ENCODE assay signal across 16 cellular contexts in genomic region chr12:111581434-111582132, GRCh38.
"Had no signal": no experiment of that assay in that cellular context is flagged by ENCODE, and none has a peak within 500 bp of the region (broad histone marks: within the 10 kb centered on the region; RNA-seq: fewer than 3 reads in every experiment).

No MANE protein-coding gene starts in this region.

- H3K4me3 Mint-ChIP-seq: T-cell had no signal

- H3K27ac ChIP-seq: adrenal gland, psoas muscle, sigmoid colon, tibial artery, WERI-Rb-1 had no signal

- H3K9me3 ChIP-seq: adrenal gland, psoas muscle, sigmoid colon, tibial artery had no signal

- H3K4me3 ChIP-seq: adrenal gland, psoas muscle, sigmoid colon, tibial artery had no signal

- H3K27me3 ChIP-seq: adrenal gland, sigmoid colon, tibial artery had no signal

- H3K36me3 ChIP-seq: adrenal gland, sigmoid colon had no signal

- ATAC-seq: psoas muscle, T-cell had no signal

- H3K9me3 Mint-ChIP-seq: T-cell had no signal

- H3K27ac Mint-ChIP-seq: T-cell had no signal

- H3K4me1 ChIP-seq: psoas muscle had no signal

- DNase-seq: activated CD4-positive, alpha-beta T cell treated with anti-CD3 and anti-CD28 coated beads for 48 hours; activated naive CD4-positive, alpha-beta T cell treated with anti-CD3 and anti-CD28 coated beads, Interleukin-2, amount 50 U/mL, for 16 hours; activated T-cell treated with anti-CD3 and anti-CD28 coated beads for 4 hours; adrenal gland; caudate nucleus; effector memory CD4-positive, alpha-beta T cell; hippocampal formation; kidney glomerular epithelial cell; midbrain; nucleus accumbens; psoas muscle; sigmoid colon; stimulated activated CD4-positive, alpha-beta T cell treated with anti-CD3 and anti-CD28 coated beads, Interleukin-4, amount 100 ng/mL, for 1 hour; T-cell; tibial artery; WERI-Rb-1 had no signal

- H3K27me3 Mint-ChIP-seq: T-cell had no signal
